In genomic region chr4:187227907-187228699, GRCh38 we compare ENCODE assay signal across 25 cellular contexts.
DNase-seq lines count a peak whose midpoint lies in the region; ATAC-seq, FAIRE-seq and TF ChIP-seq lines count a peak whose summit lies in the region.
"Had no signal": no experiment of that assay in that cellular context is flagged by ENCODE, and none has a peak within 500 bp of the region (broad histone marks: within the 10 kb centered on the region; RNA-seq: fewer than 3 reads in every experiment).

No MANE protein-coding gene starts in this region.

- H3K27me3 Mint-ChIP-seq in type B pancreatic cell = peaks cover 16% of the 10 kb centered on the region

- peak; percentile 39 for DNase-seq in DMS53 (lab: John Stamatoyannopoulos, UW)
- DNase-seq in DMS53 treated with DMSO at 0.1 percent for 48 hours (lab: John Stamatoyannopoulos, UW; ENCODE audit: unreplicated experiment) = no peak
- DNase-seq in bronchial epithelial cell (ENCODE audit: low read depth) = peak; percentile 83
- DNase-seq in mesenchymal stem cell = peak; percentile 70
- no peak for DNase-seq in type B pancreatic cell (ENCODE audit: extremely low spot score, unreplicated experiment)
- DNase-seq in SIG-M5 treated with dmso at 0.1 percent for 504 hours (lab: John Stamatoyannopoulos, UW; ENCODE audit: unreplicated experiment) = no peak
- DNase-seq: activated effector memory CD4-positive, alpha-beta T cell treated with Interleukin-2 at 50 U/mL for 16 hours; AML-193; central memory CD4-positive, alpha-beta T cell; COR-L47; HFFc6; left colon; MG63; NCI-H1436; NCI-H2171; psoas muscle; SHP77 treated with DMSO at 0.1 percent for 48 hours; spleen; T-helper 1 cell; upper lobe of left lung had no signal

- H3K4me3 Mint-ChIP-seq in type B pancreatic cell = peak overlapping the region; percentile 62
- H3K4me3 Mint-ChIP-seq: HFFc6, neural crest cell had no signal

- H3K4me3 ChIP-seq in bronchial epithelial cell (ENCODE audit: low read depth, low read length) (no peak overlapping the region), mesenchymal stem cell (ENCODE audit: insufficient read depth in 1 of 2, low read depth in 1 of 2, low read length in 2 of 2) (no peak overlapping the region)
- H3K4me3 ChIP-seq: esophagus muscularis mucosa, MG63, psoas muscle, spleen, upper lobe of left lung had no signal

- H2AK5ac ChIP-seq in mesenchymal stem cell (ENCODE audit: low read length, severe bottlenecking) = no peak overlapping the region

- H3K9me3 Mint-ChIP-seq in type B pancreatic cell = no peaks in the 10 kb centered on the region
- H3K9me3 Mint-ChIP-seq: HFFc6, neural crest cell had no signal

- no peak overlapping the region for H3K14ac ChIP-seq in mesenchymal stem cell (ENCODE audit: low read length in 2 of 2)

- peaks cover 2% of the 10 kb centered on the region for H3K4me1 ChIP-seq in mesenchymal stem cell (ENCODE audit: control insufficient read depth, insufficient read depth, low read depth, low read length)
- H3K4me1 ChIP-seq: esophagus muscularis mucosa, psoas muscle, spleen, upper lobe of left lung had no signal

- no peak overlapping the region for H4K91ac ChIP-seq in mesenchymal stem cell (ENCODE audit: low read length)

- no peak overlapping the region for H2BK120ac ChIP-seq in mesenchymal stem cell (ENCODE audit: low read depth, low read length)

- no peak overlapping the region for H3K4ac ChIP-seq in mesenchymal stem cell (ENCODE audit: low read depth in 1 of 2, low read length in 2 of 2)

- ATAC-seq in HG03520 (IDR thresholded peaks at IDR 0.05; ENCODE audit: unreplicated experiment) = no peak
- no peak for ATAC-seq in GM21423 (IDR thresholded peaks at IDR 0.05; ENCODE audit: unreplicated experiment)
- ATAC-seq: left colon, psoas muscle had no signal

- no peak overlapping the region for H3K9ac ChIP-seq in mesenchymal stem cell (ENCODE audit: low read length)

- peak overlapping the region in 1 of 2 experiments; percentile 61 for H3K18ac ChIP-seq in mesenchymal stem cell (ENCODE audit: low read depth in 1 of 2, low read length in 2 of 2)

- peak overlapping the region; percentile 57 for H3K27ac Mint-ChIP-seq in type B pancreatic cell
- H3K27ac Mint-ChIP-seq: HFFc6 had no signal

- TF ChIP-seq CTCF in bronchial epithelial cell (IDR thresholded peaks at IDR 0.05; ENCODE audit: insufficient read depth, low read length, severe bottlenecking) = no peak
- TF ChIP-seq CTCF in type B pancreatic cell (conservative IDR thresholded peaks at IDR 0.05) = no peak

- peaks cover 13% of the 10 kb centered on the region for H3K4me1 Mint-ChIP-seq in type B pancreatic cell (ENCODE audit: unreplicated experiment)
- H3K4me1 Mint-ChIP-seq: neural crest cell had no signal

- no peak overlapping the region for H3K23ac ChIP-seq in mesenchymal stem cell (ENCODE audit: low read length in 2 of 2)

- H3K36me3 ChIP-seq in bronchial epithelial cell (ENCODE audit: control insufficient read depth, insufficient read depth, low read length) (no peaks in the 10 kb centered on the region), mesenchymal stem cell (ENCODE audit: control insufficient read depth in 1 of 2, insufficient read depth in 2 of 2, low read depth in 1 of 2, low read length in 2 of 2) (no peaks in the 10 kb centered on the region)
- H3K36me3 ChIP-seq: esophagus muscularis mucosa, MG63, spleen, upper lobe of left lung had no signal

- peaks cover 3% of the 10 kb centered on the region for H3K9me3 ChIP-seq in mesenchymal stem cell (ENCODE audit: control insufficient read depth, low read length)
- H3K9me3 ChIP-seq: esophagus muscularis mucosa, MG63, psoas muscle, upper lobe of left lung had no signal

- no peaks in the 10 kb centered on the region for H3K36me3 Mint-ChIP-seq in type B pancreatic cell

- WGBS in mesenchymal stem cell = 50% methylated on average over 4 of the region's 6 CpGs

- H3K27me3 ChIP-seq in bronchial epithelial cell (ENCODE audit: control insufficient read depth, insufficient read depth, low read length) (no peaks in the 10 kb centered on the region), mesenchymal stem cell (ENCODE audit: control insufficient read depth in 1 of 2, insufficient read depth in 1 of 2, low read length in 2 of 2) (no peaks in the 10 kb centered on the region)
- H3K27me3 ChIP-seq: esophagus muscularis mucosa, MG63, spleen, upper lobe of left lung had no signal

- peak overlapping the region; percentile 29 for H4K8ac ChIP-seq in mesenchymal stem cell (ENCODE audit: low read length)

- no peak overlapping the region for H2AFZ ChIP-seq in mesenchymal stem cell (ENCODE audit: low read depth, low read length)

- no peak overlapping the region for H2BK12ac ChIP-seq in mesenchymal stem cell (ENCODE audit: low read length in 2 of 2)

- FAIRE-seq in bronchial epithelial cell (lab: Jason Lieb, UNC) = no peak

- H3K79me1 ChIP-seq in mesenchymal stem cell (replicated peaks; ENCODE audit: low read length, poor library complexity, severe bottlenecking) = no peaks in the 10 kb centered on the region

- H2BK5ac ChIP-seq in mesenchymal stem cell (ENCODE audit: low read depth, low read length, poor library complexity, severe bottlenecking) = no peak overlapping the region

- no peak overlapping the region for H3K4me2 ChIP-seq in mesenchymal stem cell (ENCODE audit: low read length, poor library complexity, severe bottlenecking)

- peak overlapping the region; percentile 61 for H3K27ac ChIP-seq in mesenchymal stem cell (ENCODE audit: low read length, poor library complexity, severe bottlenecking)
- H3K27ac ChIP-seq: 22Rv1, esophagus muscularis mucosa, psoas muscle, spleen, upper lobe of left lung had no signal

- H2BK15ac ChIP-seq in mesenchymal stem cell (ENCODE audit: low read depth, poor library complexity, severe bottlenecking) = no peak overlapping the region

Comparison
In these comparisons a context has a peak if more than half of its experiments do, and no peak if none do; other contexts are left out.
1. DNase-seq: peak in DMS53 (single experiment), bronchial epithelial cell (single experiment) and mesenchymal stem cell (single experiment); none in DMS53 treated with DMSO at 0.1 percent for 48 hours (single experiment), type B pancreatic cell (single experiment) and SIG-M5 treated with dmso at 0.1 percent for 504 hours (single experiment).